18 cellular contexts compared by ENCODE assay signal in genomic region chr1:230139741-230140140, GRCh38.
DNase-seq lines count a peak whose midpoint lies in the region; ATAC-seq and TF ChIP-seq lines count a peak whose summit lies in the region.
"Had no signal": no experiment of that assay in that cellular context is flagged by ENCODE, and none has a peak within 500 bp of the region (broad histone marks: within the 10 kb centered on the region; RNA-seq: fewer than 3 reads in every experiment).

No MANE protein-coding gene starts in this region.

- no peak overlapping the region for H3K4me3 ChIP-seq in A673 (ENCODE audit: low read depth, low read length, poor library complexity, severe bottlenecking)
- H3K4me3 ChIP-seq in IMR-90 (ENCODE audit: insufficient read depth, low read depth, low read length) = no peak overlapping the region
- peak overlapping the region; percentile 56 for H3K4me3 ChIP-seq in neural cell (ENCODE audit: low read length)
- H3K4me3 ChIP-seq: GM23248, left ventricle myocardium inferior had no signal

- H3K56ac ChIP-seq in IMR-90 (ENCODE audit: extremely low read depth, insufficient read depth, low read length) = no peak overlapping the region

- peak overlapping the region; percentile 91 for H3K4ac ChIP-seq in IMR-90 (ENCODE audit: low read depth, low read length)

- peak overlapping the region; percentile 91 for H2AK9ac ChIP-seq in IMR-90 (replicated peaks; ENCODE audit: low read depth, low read length, poor library complexity)

- no peak for TF ChIP-seq EP300 in neural cell (conservative IDR thresholded peaks at IDR 0.05; ENCODE audit: poor library complexity, severe bottlenecking)

- no peak overlapping the region for H3K4me3 Mint-ChIP-seq in chondrocyte (ENCODE audit: unreplicated experiment)
- H3K4me3 Mint-ChIP-seq: activated CD4-positive, alpha-beta T cell treated with anti-CD3 and anti-CD28 coated beads for 36 hours; activated naive CD4-positive, alpha-beta T cell treated with anti-CD3 and anti-CD28 coated beads, Interleukin-2, amount 10 ng/mL, durations not matched to agents 7 days and 5 days; CD14-positive monocyte; central memory CD8-positive, alpha-beta T cell had no signal

- H3K9me3 Mint-ChIP-seq in chondrocyte (ENCODE audit: low read depth) = no peaks in the 10 kb centered on the region
- H3K9me3 Mint-ChIP-seq: activated naive CD4-positive, alpha-beta T cell treated with anti-CD3 and anti-CD28 coated beads, Interleukin-2, amount 10 ng/mL, durations not matched to agents 7 days and 5 days; CD14-positive monocyte; central memory CD8-positive, alpha-beta T cell had no signal

- H3K27ac Mint-ChIP-seq in chondrocyte (ENCODE audit: unreplicated experiment) = peak overlapping the region; percentile 22
- H3K27ac Mint-ChIP-seq: activated CD4-positive, alpha-beta T cell treated with anti-CD3 and anti-CD28 coated beads for 36 hours; activated naive CD4-positive, alpha-beta T cell treated with anti-CD3 and anti-CD28 coated beads, Interleukin-2, amount 10 ng/mL, durations not matched to agents 7 days and 5 days had no signal

- H3K4me2 ChIP-seq in IMR-90 (ENCODE audit: low read depth, low read length) (peak overlapping the region; percentile 73; the same call in 1 of the 2 replicates), neural cell (ENCODE audit: low read length) (no peak overlapping the region)

- H3K9me3 ChIP-seq in A673 (ENCODE audit: low read depth, low read length, poor library complexity, severe bottlenecking) = no peaks in the 10 kb centered on the region
- no peaks in the 10 kb centered on the region for H3K9me3 ChIP-seq in IMR-90 (ENCODE audit: control insufficient read depth, insufficient read depth, low read length)
- no peaks in the 10 kb centered on the region for H3K9me3 ChIP-seq in neural cell (ENCODE audit: low read length)
- H3K9me3 ChIP-seq: left ventricle myocardium inferior had no signal

- no peak overlapping the region for H3K18ac ChIP-seq in IMR-90 (ENCODE audit: low read depth, low read length)

- no peak for ATAC-seq in IMR-90 (ENCODE audit: low read depth)
- ATAC-seq in HG02678 (IDR thresholded peaks at IDR 0.05; ENCODE audit: unreplicated experiment) = no peak
- ATAC-seq: activated CD4-positive, alpha-beta T cell treated with anti-CD3 and anti-CD28 coated beads for 36 hours had no signal

- H4K20me1 ChIP-seq in IMR-90 (ENCODE audit: insufficient read depth, low read length) = peaks cover 61% of the 10 kb centered on the region
- no peaks in the 10 kb centered on the region for H4K20me1 ChIP-seq in neural cell (ENCODE audit: insufficient read depth)

- no peak for TF ChIP-seq POLR2A in IMR-90 (IDR thresholded peaks at IDR 0.05; ENCODE audit: low read depth, low read length)

- H3K23ac ChIP-seq in IMR-90 (ENCODE audit: low read depth, low read length) = peak overlapping the region; percentile 94

- peaks cover 53% of the 10 kb centered on the region for H3K9me1 ChIP-seq in IMR-90 (ENCODE audit: insufficient read depth, low read length)

- POLR2A ChIA-PET in A673 (lab: Charles Lee; ENCODE audit: low non-redundant PET) = no interaction called here
- POLR2A ChIA-PET in IMR-90 (lab: Charles Lee; ENCODE audit: unreplicated experiment) = no interaction called here

- H2BK15ac ChIP-seq in IMR-90 (ENCODE audit: low read depth, low read length) = peak overlapping the region; percentile 49; the same call in 1 of the 3 replicates

- peaks cover 2% of the 10 kb centered on the region for H3K36me3 Mint-ChIP-seq in chondrocyte (ENCODE audit: low read depth)
- H3K36me3 Mint-ChIP-seq: activated naive CD4-positive, alpha-beta T cell treated with anti-CD3 and anti-CD28 coated beads, Interleukin-2, amount 10 ng/mL, durations not matched to agents 7 days and 5 days had no signal

- peaks cover 80% of the 10 kb centered on the region for H3K4me1 Mint-ChIP-seq in chondrocyte (ENCODE audit: low read depth)

- peak overlapping the region; percentile 97 for H2BK5ac ChIP-seq in IMR-90 (ENCODE audit: low read depth, low read length, poor library complexity, severe bottlenecking)

- no peaks in the 10 kb centered on the region for H3F3A ChIP-seq in neural cell (ENCODE audit: insufficient read depth, low read length, poor library complexity, severe bottlenecking)

- CTCF ChIA-PET in A673 (lab: Charles Lee) = no interaction called here
- CTCF ChIA-PET in IMR-90 (lab: Yijun Ruan, JAX) = no interaction called here

- H2BK120ac ChIP-seq in IMR-90 (ENCODE audit: low read depth, low read length) = peak overlapping the region; percentile 73

- no peaks in the 10 kb centered on the region for H3K9me2 ChIP-seq in neural cell (ENCODE audit: insufficient read depth, low read length)

- TF ChIP-seq RAD21 in IMR-90 (IDR thresholded peaks at IDR 0.05; ENCODE audit: low read length) (no peak), neural cell (conservative IDR thresholded peaks at IDR 0.05) (no peak)

- TF ChIP-seq CTCF in A673 (conservative IDR thresholded peaks at IDR 0.05; ENCODE audit: low read depth, low read length) (no peak), IMR-90 (conservative IDR thresholded peaks at IDR 0.05; ENCODE audit: low read depth, low read length) (no peak), chondrocyte (IDR thresholded peaks at IDR 0.05) (no peak), neural cell (IDR thresholded peaks at IDR 0.05; ENCODE audit: poor library complexity, severe bottlenecking) (no peak)

- intact Hi-C loops in A673 (cut with micrococcal nuclease; ENCODE audit: unreplicated experiment) = no loop called here
- intact Hi-C loops in IMR-90 (cut with micrococcal nuclease) = no loop called here

- no TSS peak for BruUV-seq in A673 (replicated peaks; lab: Mats Ljungman, UMichigan)
- no TSS peak for BruUV-seq in IMR-90 (replicated peaks; lab: Mats Ljungman, UMichigan)

- H4K8ac ChIP-seq in IMR-90 (ENCODE audit: low read depth in 2 of 2, low read length in 2 of 2) = peak overlapping the region; percentile 55 to 66; a peak in 2 of 4 replicates

- peak overlapping the region; percentile 79 for H4K91ac ChIP-seq in IMR-90 (ENCODE audit: insufficient read depth, low read depth, low read length)

- H3K27ac ChIP-seq in A673 (ENCODE audit: low read depth, low read length, poor library complexity, severe bottlenecking) (peak overlapping the region; percentile 66), IMR-90 (ENCODE audit: insufficient read depth, low read length) (peak overlapping the region; percentile 60; the same call in 1 of the 2 replicates), neural cell (ENCODE audit: low read length) (peak overlapping the region; percentile 67)
- H3K27ac ChIP-seq: left ventricle myocardium inferior had no signal

- H3K27me3 Mint-ChIP-seq in chondrocyte (ENCODE audit: low read depth) = no peaks in the 10 kb centered on the region
- H3K27me3 Mint-ChIP-seq: activated CD4-positive, alpha-beta T cell treated with anti-CD3 and anti-CD28 coated beads for 36 hours; activated naive CD4-positive, alpha-beta T cell treated with anti-CD3 and anti-CD28 coated beads, Interleukin-2, amount 10 ng/mL, durations not matched to agents 7 days and 5 days; central memory CD8-positive, alpha-beta T cell had no signal

- peak overlapping the region; percentile 89 for H3K14ac ChIP-seq in IMR-90 (replicated peaks; ENCODE audit: low read depth, low read length)

- in situ Hi-C loops in IMR-90 (cut with MboI; ENCODE audit: low sequenced_read_pairs) = no loop called here

- H4K5ac ChIP-seq in IMR-90 (ENCODE audit: low read depth, low read length) = no peak overlapping the region

- peaks cover 46 to 89% of the 10 kb centered on the region in 2 experiments for H3K79me1 ChIP-seq in IMR-90 (ENCODE audit: low read depth in 1 of 2, low read length in 2 of 2)

- dilution Hi-C loops in IMR-90 (cut with HindIII; ENCODE audit: low sequenced_read_pairs, unreplicated experiment) = no loop called here

- H3K27me3 ChIP-seq in A673 (replicated peaks; ENCODE audit: insufficient read depth, low read depth, low read length, poor library complexity) (no peaks in the 10 kb centered on the region), IMR-90 (ENCODE audit: control insufficient read depth, insufficient read depth, low read length) (no peaks in the 10 kb centered on the region), neural cell (ENCODE audit: insufficient read depth, low read depth, low read length) (no peaks in the 10 kb centered on the region)

- H3K4me1 ChIP-seq in A673 (ENCODE audit: insufficient read depth, low read length, poor library complexity, severe bottlenecking) = peaks cover 83% of the 10 kb centered on the region
- peaks cover 14% of the 10 kb centered on the region for H3K4me1 ChIP-seq in IMR-90 (ENCODE audit: control insufficient read depth, insufficient read depth, low read length)

- H3K79me2 ChIP-seq in neural cell (replicated peaks; ENCODE audit: insufficient read depth, low read length) = peaks cover 7% of the 10 kb centered on the region

- H3K9ac ChIP-seq in IMR-90 (ENCODE audit: low read depth, low read length) (no peak overlapping the region), neural cell (ENCODE audit: low read length) (peak overlapping the region; percentile 43)

- H3K36me3 ChIP-seq in A673 (ENCODE audit: insufficient read depth, low read length, poor library complexity, severe bottlenecking) = no peaks in the 10 kb centered on the region
- no peaks in the 10 kb centered on the region for H3K36me3 ChIP-seq in IMR-90 (ENCODE audit: control insufficient read depth, insufficient read depth, low read length)
- H3K36me3 ChIP-seq in neural cell (ENCODE audit: insufficient read depth, low read length) = no peaks in the 10 kb centered on the region
- H3K36me3 ChIP-seq: left ventricle myocardium inferior had no signal

- H2AFZ ChIP-seq in IMR-90 (replicated peaks; ENCODE audit: low read length, poor library complexity) = no peak overlapping the region
- no peak overlapping the region for H2AFZ ChIP-seq in neural cell (ENCODE audit: low read depth, low read length)
- H2AFZ ChIP-seq: GM23248 had no signal

- WGBS in IMR-90 (ENCODE audit: extremely low coverage in 2 of 2, insufficient read length in 1 of 2), 2 experiments = 81% methylated on average over 3 of the region's 8 CpGs; no CpG with 5 or more reads in 1 of the 2 experiments

- DNase-seq in A673 (ENCODE audit: low spot score) (no peak), IMR-90 (peak; percentile 36), chondrocyte (ENCODE audit: low spot score) (no peak), GM03348 (ENCODE audit: low spot score) (no peak), nucleus accumbens (lab: John Stamatoyannopoulos, UW) (no peak), cerebellum (ENCODE audit: low spot score) (no peak)
- DNase-seq: activated CD4-positive, alpha-beta T cell treated with anti-CD3 and anti-CD28 coated beads for 36 hours; activated naive CD4-positive, alpha-beta T cell treated with anti-CD3 and anti-CD28 coated beads, Interleukin-2, amount 10 ng/mL, durations not matched to agents 7 days and 5 days; activated T-cell treated with anti-CD3 and anti-CD28 coated beads, Interleukin-2, amount 50 U/mL, for 48 hours; glutamatergic neuron; left ventricle myocardium inferior; retina; SW 1271 had no signal

- H2BK20ac ChIP-seq in IMR-90 (ENCODE audit: low read depth, low read length) = 0 out of 2 replicates have a peak overlapping the region, but pooled peaks have one; percentile 67

- H2AK5ac ChIP-seq in IMR-90 (ENCODE audit: low read depth, low read length) = peak overlapping the region; percentile 55; the same call in 1 of the 2 replicates

TF ChIP-seq in IMR-90, 13 proteins besides CTCF, POLR2A, EP300 and RAD21 (continues in another document):
- TF ChIP-seq MXI1 (IDR thresholded peaks at IDR 0.05; ENCODE audit: borderline replicate concordance, low read depth, low read length) = no peak
